ENCODE assay signal across 3 cellular contexts in genomic region chr2:10178751-10179150, GRCh38.
"Had no signal": no experiment of that assay in that cellular context is flagged by ENCODE, and none has a peak within 500 bp of the region (broad histone marks: within the 10 kb centered on the region; RNA-seq: fewer than 3 reads in every experiment).

No MANE protein-coding gene starts in this region.

- H3K4me3 ChIP-seq: GM12878 had no signal

- DNase-seq: GDM1, GF-D8 had no signal

- ATAC-seq: GM12878 had no signal
